In genomic region chr1:102799496-102799895, GRCh38 we compare ENCODE assay signal across 25 cellular contexts.
A peak's percentile ranks its signal among the peaks of the same experiment; 100 is the strongest.
DNase-seq lines count a peak whose midpoint lies in the region; ATAC-seq, FAIRE-seq and TF ChIP-seq lines count a peak whose summit lies in the region.
"Had no signal": no experiment of that assay in that cellular context is flagged by ENCODE, and none has a peak within 500 bp of the region (broad histone marks: within the 10 kb centered on the region; RNA-seq: fewer than 3 reads in every experiment).

No MANE protein-coding gene starts in this region.

- no peak overlapping the region for H3K18ac ChIP-seq in trophoblast cell (ENCODE audit: low read length)

- H3K9me3 ChIP-seq in PC-3 (ENCODE audit: low read length) (no peaks in the 10 kb centered on the region), endothelial cell of umbilical vein (replicated peaks; ENCODE audit: control insufficient read depth, insufficient read depth, low read length) (no peaks in the 10 kb centered on the region), trophoblast cell (ENCODE audit: insufficient read depth, low read depth, low read length) (no peaks in the 10 kb centered on the region)
- H3K9me3 ChIP-seq: lower lobe of right lung, right lobe of liver, upper lobe of right lung had no signal

- H4K8ac ChIP-seq in trophoblast cell (ENCODE audit: low read depth, low read length), result no peak overlapping the region

- H3K4me3 ChIP-seq in PC-3 (ENCODE audit: low read length) (no peak overlapping the region), endothelial cell of umbilical vein (replicated peaks in 1 of 3; ENCODE audit: insufficient read depth in 1 of 3, low read depth in 1 of 3, low read length in 3 of 3) (no peak overlapping the region), trophoblast cell (ENCODE audit: low read depth, low read length) (no peak overlapping the region)
- H3K4me3 ChIP-seq: coronary artery, lower lobe of right lung, right lobe of liver, upper lobe of right lung had no signal

- POLR2A ChIA-PET in PC-3 (lab: Charles Lee; ENCODE audit: unreplicated experiment) (no interaction called here), endothelial cell of umbilical vein (lab: Charles Lee) (no interaction called here)

- in situ Hi-C loops in KBM-7 (cut with MboI; ENCODE audit: low pct_unique_long_range_greater_than_20kb, low sequenced_read_pairs), result no loop called here

- H3K9ac ChIP-seq in PC-3 (ENCODE audit: low read length), result no peak overlapping the region
- H3K9ac ChIP-seq in endothelial cell of umbilical vein (replicated peaks; ENCODE audit: extremely low read depth, insufficient read depth, low read length), result no peak overlapping the region
- no peak overlapping the region for H3K9ac ChIP-seq in trophoblast cell (ENCODE audit: low read length)

- TF ChIP-seq CTCF in PC-3 (conservative IDR thresholded peaks at IDR 0.05; ENCODE audit: low read depth, low read length) (no peak), endothelial cell of umbilical vein (IDR thresholded peaks at IDR 0.05; ENCODE audit: extremely low read depth in 1 of 2, insufficient read depth in 1 of 2, low read depth in 1 of 2, low read length in 2 of 2) (no peak)

- no peak overlapping the region for H3K23ac ChIP-seq in trophoblast cell (ENCODE audit: low read length)

- no peaks in the 10 kb centered on the region for H3K27me3 Mint-ChIP-seq in T-helper 2 cell treated with Interferon-gamma antibody and Interleukin-4, amounts not matched to agents 5 μg/mL and 100 μg/mL, for 36 hours (ENCODE audit: low read depth)
- H3K27me3 Mint-ChIP-seq: activated CD4-positive, alpha-beta memory T cell treated with anti-CD3 and anti-CD28 coated beads, Interleukin-2, amount 10 ng/mL, durations not matched to agents 7 days and 5 days; brain had no signal

- no peak for ATAC-seq in PC-3
- ATAC-seq: activated CD4-positive, CD25-positive, alpha-beta regulatory T cell treated with anti-CD3 and anti-CD28 coated beads, Interleukin-2, amount 50 U/mL, for 24 hours; HCT116; lower lobe of right lung; right lobe of liver; upper lobe of right lung had no signal

- H4K12ac ChIP-seq in trophoblast cell (ENCODE audit: low read depth, low read length), result no peak overlapping the region

- H3K79me2 ChIP-seq in PC-3 (ENCODE audit: low read length) (no peaks in the 10 kb centered on the region), endothelial cell of umbilical vein (ENCODE audit: control insufficient read depth, insufficient read depth, low read length) (no peaks in the 10 kb centered on the region), trophoblast cell (ENCODE audit: control insufficient read depth, insufficient read depth, low read length, poor library complexity) (no peaks in the 10 kb centered on the region)

- H4K20me1 ChIP-seq in PC-3 (ENCODE audit: low read length) (no peaks in the 10 kb centered on the region), endothelial cell of umbilical vein (replicated peaks; ENCODE audit: control insufficient read depth, extremely low read depth, insufficient read depth, low read length) (no peaks in the 10 kb centered on the region)

- dilution Hi-C loops in endothelial cell of umbilical vein (cut with MboI; ENCODE audit: extremely low pct_ligation_motif_present, low sequenced_read_pairs), result no loop called here

- no peak overlapping the region for H3K27ac ChIP-seq in PC-3 (ENCODE audit: low read length)
- H3K27ac ChIP-seq in endothelial cell of umbilical vein (ENCODE audit: insufficient read depth, low read depth, low read length), result no peak overlapping the region
- no peak overlapping the region for H3K27ac ChIP-seq in trophoblast cell (ENCODE audit: low read depth, low read length)
- H3K27ac ChIP-seq: coronary artery, lower lobe of right lung, right lobe of liver, upper lobe of right lung had no signal

- no peaks in the 10 kb centered on the region for H3K4me1 Mint-ChIP-seq in T-helper 2 cell treated with Interferon-gamma antibody and Interleukin-4, amounts not matched to agents 5 μg/mL and 100 μg/mL, for 36 hours (ENCODE audit: low read depth)
- H3K4me1 Mint-ChIP-seq: activated CD4-positive, alpha-beta memory T cell treated with anti-CD3 and anti-CD28 coated beads, Interleukin-2, amount 10 ng/mL, durations not matched to agents 7 days and 5 days; activated naive CD8-positive, alpha-beta T cell treated with anti-CD3 and anti-CD28 coated beads for 36 hours had no signal

- no peak overlapping the region for H3K14ac ChIP-seq in trophoblast cell (ENCODE audit: low read length)

- H3K27me3 ChIP-seq in PC-3 (ENCODE audit: low read length) (no peaks in the 10 kb centered on the region), endothelial cell of umbilical vein (ENCODE audit: control insufficient read depth in 2 of 2, insufficient read depth in 2 of 2, low read length in 2 of 2) (no peaks in the 10 kb centered on the region), trophoblast cell (ENCODE audit: insufficient read depth, low read length) (no peaks in the 10 kb centered on the region)
- H3K27me3 ChIP-seq: right lobe of liver, upper lobe of right lung had no signal

- peaks cover 6% of the 10 kb centered on the region; the same call in 1 of the 2 replicates for H3K4me1 ChIP-seq in PC-3 (ENCODE audit: insufficient read depth, low read length)
- no peaks in the 10 kb centered on the region for H3K4me1 ChIP-seq in endothelial cell of umbilical vein (ENCODE audit: control insufficient read depth, extremely low read depth, insufficient read depth, low read length)
- H3K4me1 ChIP-seq in trophoblast cell (ENCODE audit: control insufficient read depth in 1 of 2, insufficient read depth in 2 of 2, low read length in 2 of 2), result no peaks in the 10 kb centered on the region
- H3K4me1 ChIP-seq: lower lobe of right lung, right lobe of liver, upper lobe of right lung had no signal

- intact Hi-C loops in PC-3 (cut with micrococcal nuclease), result no loop called here
- intact Hi-C loops in endothelial cell of umbilical vein (cut with micrococcal nuclease), result no loop called here

- peaks cover 4% of the 10 kb centered on the region for H3K79me1 ChIP-seq in trophoblast cell (ENCODE audit: low read length)

- H2BK12ac ChIP-seq in trophoblast cell (ENCODE audit: low read length), result no peak overlapping the region

- no peaks in the 10 kb centered on the region for H3K36me3 Mint-ChIP-seq in T-helper 2 cell treated with Interferon-gamma antibody and Interleukin-4, amounts not matched to agents 5 μg/mL and 100 μg/mL, for 36 hours (ENCODE audit: low read depth)
- H3K36me3 Mint-ChIP-seq: activated naive CD8-positive, alpha-beta T cell treated with anti-CD3 and anti-CD28 coated beads for 36 hours; brain had no signal

- no CpG with 5 or more reads among the region's 1 CpG for WGBS in trophoblast cell (ENCODE audit: extremely low coverage, insufficient coverage, insufficient read length)

- H3K9me3 Mint-ChIP-seq in T-helper 2 cell treated with Interferon-gamma antibody and Interleukin-4, amounts not matched to agents 5 μg/mL and 100 μg/mL, for 36 hours, result no peaks in the 10 kb centered on the region
- H3K9me3 Mint-ChIP-seq: activated naive CD8-positive, alpha-beta T cell treated with anti-CD3 and anti-CD28 coated beads for 36 hours had no signal

- H4K91ac ChIP-seq in trophoblast cell (ENCODE audit: low read depth, low read length), result no peak overlapping the region

- H3K4me3 Mint-ChIP-seq in T-helper 2 cell treated with Interferon-gamma antibody and Interleukin-4, amounts not matched to agents 5 μg/mL and 100 μg/mL, for 36 hours, result no peak overlapping the region
- H3K4me3 Mint-ChIP-seq: activated CD4-positive, alpha-beta memory T cell treated with anti-CD3 and anti-CD28 coated beads, Interleukin-2, amount 10 ng/mL, durations not matched to agents 7 days and 5 days; activated naive CD8-positive, alpha-beta T cell treated with anti-CD3 and anti-CD28 coated beads for 36 hours; brain had no signal

- H3F3A ChIP-seq in PC-3 (ENCODE audit: low read length, unreplicated experiment), result no peaks in the 10 kb centered on the region

- no TSS peak for BruUV-seq in PC-3 (replicated peaks; lab: Mats Ljungman, UMichigan)
- no TSS peak for BruUV-seq in endothelial cell of umbilical vein (replicated peaks; lab: Mats Ljungman, UMichigan)

- no peaks in the 10 kb centered on the region for H3K9me1 ChIP-seq in endothelial cell of umbilical vein (replicated peaks; ENCODE audit: control insufficient read depth, extremely low read depth, insufficient read depth, low read length)

- no peak overlapping the region for H3K27ac Mint-ChIP-seq in T-helper 2 cell treated with Interferon-gamma antibody and Interleukin-4, amounts not matched to agents 5 μg/mL and 100 μg/mL, for 36 hours
- H3K27ac Mint-ChIP-seq: activated CD4-positive, alpha-beta memory T cell treated with anti-CD3 and anti-CD28 coated beads, Interleukin-2, amount 10 ng/mL, durations not matched to agents 7 days and 5 days; activated naive CD8-positive, alpha-beta T cell treated with anti-CD3 and anti-CD28 coated beads for 36 hours; activated T-helper 2 cell treated with anti-CD3 and anti-CD28 coated beads, Interferon-gamma antibody, Interleukin-2, Interleukin-4, amounts not matched to agents 10 μg/mL and 5 μg/mL and 100 μg/mL, durations not matched to agents 14 hours and 24 hours and 36 hours had no signal

- H2BK5ac ChIP-seq in trophoblast cell (ENCODE audit: low read depth, low read length, poor library complexity), result no peak overlapping the region

- TF ChIP-seq POLR2A in endothelial cell of umbilical vein (IDR thresholded peaks at IDR 0.05; ENCODE audit: low read depth, low read length), result no peak

- no peak overlapping the region for H3K4ac ChIP-seq in trophoblast cell (ENCODE audit: low read depth, low read length)

- H3K4me2 ChIP-seq in PC-3 (ENCODE audit: low read length), result no peak overlapping the region
- no peak overlapping the region for H3K4me2 ChIP-seq in endothelial cell of umbilical vein (ENCODE audit: insufficient read depth, low read length)
- no peak overlapping the region for H3K4me2 ChIP-seq in trophoblast cell (ENCODE audit: low read length)

- CTCF ChIA-PET in PC-3 (lab: Charles Lee), result no interaction called here
- CTCF ChIA-PET in endothelial cell of umbilical vein (lab: Charles Lee), result no interaction called here

- DNase-seq in AG20443 (ENCODE audit: low spot score) (peak; percentile 6), PC-3 (peak; percentile 46), endothelial cell of umbilical vein (ENCODE audit: low read depth, low spot score) (no peak), trophoblast cell (no peak), SIG-M5 treated with dmso at 0.1 percent for 504 hours (lab: John Stamatoyannopoulos, UW; ENCODE audit: unreplicated experiment) (no peak), KBM-7 (no peak), ecto neural progenitor cell (ENCODE audit: low spot score) (no peak)
- DNase-seq in T-helper 2 cell treated with Interferon-gamma antibody and Interleukin-4, amounts not matched to agents 5 μg/mL and 100 μg/mL, for 36 hours (ENCODE audit: low spot score), result no peak
- DNase-seq: activated CD4-positive, alpha-beta memory T cell treated with anti-CD3 and anti-CD28 coated beads, Interleukin-2, amount 10 ng/mL, durations not matched to agents 7 days and 5 days; activated naive CD8-positive, alpha-beta T cell treated with anti-CD3 and anti-CD28 coated beads for 36 hours; C1 segment of cervical spinal cord; lower lobe of right lung; NCI-H1092 treated with DMSO at 0.1 percent for 48 hours; NCI-H2107; NCI-H446; right lobe of liver; Right ventricle myocardium superior; stimulated activated CD8-positive, alpha-beta memory T cell treated with anti-CD3 and anti-CD28 coated beads, Interleukin-4, amount 100 ng/mL, for 48 hours; SW 1271; upper lobe of right lung had no signal

- H3K9me2 ChIP-seq in PC-3 (replicated peaks; ENCODE audit: low read length), result no peaks in the 10 kb centered on the region

- peak; percentile 35 for FAIRE-seq in endothelial cell of umbilical vein (lab: Jason Lieb, UNC)

- peak overlapping the region; percentile 51 for H2BK120ac ChIP-seq in trophoblast cell (ENCODE audit: insufficient read depth, low read length, poor library complexity)

- no peak overlapping the region for H2AK5ac ChIP-seq in trophoblast cell (ENCODE audit: low read length)

- H2AFZ ChIP-seq in PC-3 (ENCODE audit: low read length) (no peak overlapping the region), endothelial cell of umbilical vein (ENCODE audit: low read depth, low read length) (no peak overlapping the region), trophoblast cell (ENCODE audit: insufficient read depth, low read length, poor library complexity) (no peak overlapping the region)

- H3K36me3 ChIP-seq in PC-3 (ENCODE audit: low read depth, low read length), result no peaks in the 10 kb centered on the region
- no peaks in the 10 kb centered on the region for H3K36me3 ChIP-seq in endothelial cell of umbilical vein (ENCODE audit: control insufficient read depth in 2 of 2, extremely low read depth in 1 of 2, insufficient read depth in 2 of 2, low read length in 2 of 2)
- no peaks in the 10 kb centered on the region for H3K36me3 ChIP-seq in trophoblast cell (ENCODE audit: control insufficient read depth in 1 of 2, insufficient read depth in 2 of 2, low read length in 2 of 2)
- H3K36me3 ChIP-seq: lower lobe of right lung, right lobe of liver, upper lobe of right lung had no signal

Comparison
In these comparisons a context has a peak if more than half of its experiments do, and no peak if none do; other contexts are left out.
1. DNase-seq: peak in AG20443 (single experiment) and PC-3 (single experiment); none in endothelial cell of umbilical vein (single experiment), trophoblast cell (0 of 2), T-helper 2 cell treated with Interferon-gamma antibody and Interleukin-4, amounts not matched to agents 5 μg/mL and 100 μg/mL, for 36 hours (single experiment), SIG-M5 treated with dmso at 0.1 percent for 504 hours (single experiment), KBM-7 (single experiment) and ecto neural progenitor cell (single experiment).